8 cellular contexts compared by ENCODE assay signal in genomic region chr20:45934046-45934586, GRCh38. TPM values are rescaled to one million over a fixed set of nuclear protein-coding genes. Genes with fewer than 3 reads are reported as not detected.
DNase-seq lines count a peak whose midpoint lies in the region; ATAC-seq, FAIRE-seq and TF ChIP-seq lines count a peak whose summit lies in the region.

No MANE protein-coding gene starts in this region.

- H3K4me1 ChIP-seq in astrocyte (ENCODE audit: insufficient read depth, low read length) = peaks cover 14% of the 10 kb centered on the region

- FAIRE-seq in astrocyte (lab: Jason Lieb, UNC) = no peak

- H3K36me3 Mint-ChIP-seq in astrocyte (ENCODE audit: low read depth, unreplicated experiment) = peaks cover 7% of the 10 kb centered on the region

- H2AFZ ChIP-seq in astrocyte (ENCODE audit: low read depth, low read length) = peak overlapping the region; percentile 91

- H3K27me3 ChIP-seq in astrocyte (ENCODE audit: insufficient read depth, low read length) = no peaks in the 10 kb centered on the region

- no peaks in the 10 kb centered on the region for H3K27me3 Mint-ChIP-seq in astrocyte (ENCODE audit: low read depth, unreplicated experiment)

- H3K4me2 ChIP-seq in astrocyte (ENCODE audit: low read length) = peak overlapping the region; percentile 94

- peak overlapping the region; percentile 94 for H3K27ac Mint-ChIP-seq in astrocyte (ENCODE audit: unreplicated experiment)

- peaks cover 2% of the 10 kb centered on the region for H3K4me1 Mint-ChIP-seq in astrocyte (ENCODE audit: low read depth, unreplicated experiment)

- peak overlapping the region; percentile 100 for H3K9ac ChIP-seq in astrocyte (ENCODE audit: low read length)

- peak; percentile 3 for ATAC-seq in GM18499 (IDR thresholded peaks at IDR 0.05; ENCODE audit: insufficient read depth, unreplicated experiment)
- peak; percentile 13 for ATAC-seq in HG03097 (IDR thresholded peaks at IDR 0.05; ENCODE audit: low FRiP score, unreplicated experiment)
- peak; percentile 57 for ATAC-seq in sciatic nerve

- DNase-seq in AG20443 (ENCODE audit: low spot score) (peak; percentile 44), NCI-H82 (lab: John Stamatoyannopoulos, UW) (peak; percentile 84), astrocyte (ENCODE audit: low read depth) (peak; percentile 24), hippocampal formation (lab: John Stamatoyannopoulos, UW) (peak; percentile 69 to 86), sciatic nerve (ENCODE audit: low spot score) (peak; percentile 89), GM19240 (ENCODE audit: insufficient read length, low spot score) (no peak)

- no peaks in the 10 kb centered on the region for H3K9me3 ChIP-seq in astrocyte (ENCODE audit: insufficient read depth, low read depth, low read length)

- H3K9me3 Mint-ChIP-seq in astrocyte (ENCODE audit: unreplicated experiment) = no peaks in the 10 kb centered on the region

- peaks cover 9% of the 10 kb centered on the region for H3K36me3 ChIP-seq in astrocyte (ENCODE audit: insufficient read depth, low read length)

- peak overlapping the region; percentile 75 for H3K4me3 ChIP-seq in astrocyte (ENCODE audit: insufficient read depth, low read depth, low read length)

- peaks cover 49% of the 10 kb centered on the region for H4K20me1 ChIP-seq in astrocyte (ENCODE audit: insufficient read depth, low read length)

- peak overlapping the region; percentile 100 for H3K27ac ChIP-seq in astrocyte (ENCODE audit: low read depth, low read length)

- H3K79me2 ChIP-seq in astrocyte (ENCODE audit: insufficient read depth, low read length) = peaks cover 42% of the 10 kb centered on the region

- H3K4me3 Mint-ChIP-seq in astrocyte (ENCODE audit: unreplicated experiment) = peak overlapping the region; percentile 95

- intact Hi-C loops in sciatic nerve (cut with DNase I) = no loop called here

- no peak for TF ChIP-seq CTCF in astrocyte (IDR thresholded peaks at IDR 0.05; ENCODE audit: insufficient read depth, low read depth, low read length)

RNA-seq across cellular contexts. Expression of gene PCIF1, which starts 0.4 kb away (rescaled TPM):
- total RNA-seq in astrocyte (12.9 and 13.0 TPM in 2 replicates), sciatic nerve (38.2 TPM)

RNA-seq across cellular contexts. Expression of gene PLTP, which starts 22.2 kb away (rescaled TPM):
- total RNA-seq in astrocyte = 162 and 167 TPM in 2 replicates
- 95.4 TPM for total RNA-seq in sciatic nerve

RNA-seq across cellular contexts. Expression of gene ZNF335, which starts 37.9 kb away (rescaled TPM):
- total RNA-seq in astrocyte (18.2 and 18.6 TPM in 2 replicates), sciatic nerve (22.3 TPM)

RNA-seq across cellular contexts. Expression of gene CTSA, which starts 43.0 kb away (rescaled TPM):
- total RNA-seq in astrocyte = 69.0 and 87.5 TPM in 2 replicates
- 87.4 TPM for total RNA-seq in sciatic nerve

RNA-seq across cellular contexts. Expression of gene NEURL2, which starts 43.1 kb away (rescaled TPM):
- 6.7 and 6.9 TPM in 2 replicates for total RNA-seq in astrocyte
- 8.9 TPM for total RNA-seq in sciatic nerve

Comparison
In these comparisons a context has a peak if more than half of its experiments do, and no peak if none do; other contexts are left out.
1. ATAC-seq: peak in every context shown above with its lines; median percentile 57 in sciatic nerve; 13 in HG03097; 3 in GM18499.